20 cellular contexts compared by ENCODE assay signal in the genomic region with DNA sequence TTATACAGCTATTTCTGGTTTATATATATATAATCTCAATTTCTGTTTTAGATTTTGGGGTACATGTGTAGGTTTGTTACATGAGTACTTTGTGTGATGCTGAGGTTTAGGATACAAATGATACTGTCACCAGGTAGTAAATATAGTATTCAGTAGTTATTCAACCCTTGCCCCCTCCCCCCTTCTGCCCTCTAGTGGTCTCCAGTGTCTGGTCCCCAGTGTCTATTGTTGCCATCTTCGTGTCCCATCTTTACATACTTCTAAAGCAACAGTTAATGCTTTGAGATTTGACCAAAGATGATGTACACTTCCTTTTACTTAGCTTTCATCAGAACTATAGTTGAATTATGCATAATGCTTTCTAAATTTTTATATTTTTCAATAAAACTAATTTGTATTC.
DNase-seq lines count a peak whose midpoint lies in the region; ATAC-seq and TF ChIP-seq lines count a peak whose summit lies in the region.
"Had no signal": no experiment of that assay in that cellular context is flagged by ENCODE, and none has a peak within 500 bp of the region (broad histone marks: within the 10 kb centered on the region; RNA-seq: fewer than 3 reads in every experiment).

No MANE protein-coding gene starts in this region.

- ATAC-seq in HG03139 (IDR thresholded peaks at IDR 0.05; ENCODE audit: unreplicated experiment) (no peak), HG03520 (IDR thresholded peaks at IDR 0.05; ENCODE audit: unreplicated experiment) (no peak)
- ATAC-seq: lower lobe of right lung had no signal

- H3K27ac Mint-ChIP-seq in neural progenitor cell: no peak overlapping the region
- H3K27ac Mint-ChIP-seq: activated naive CD8-positive, alpha-beta T cell; CD4-positive, CD25-positive, alpha-beta regulatory T cell; nephron had no signal

- H3K79me2 ChIP-seq in neural progenitor cell (ENCODE audit: low read depth): no peaks in the 10 kb centered on the region

- no peak overlapping the region for H3K4me3 Mint-ChIP-seq in neural progenitor cell
- H3K4me3 Mint-ChIP-seq: activated naive CD8-positive, alpha-beta T cell; CD4-positive, CD25-positive, alpha-beta regulatory T cell; nephron had no signal

- no peaks in the 10 kb centered on the region for H3K4me1 ChIP-seq in neural progenitor cell
- H3K4me1 ChIP-seq: lower lobe of right lung, Peyer's patch, right lobe of liver had no signal

- H3F3A ChIP-seq in neural progenitor cell (ENCODE audit: low read depth): no peaks in the 10 kb centered on the region

- H4K20me1 ChIP-seq in neural progenitor cell (ENCODE audit: low read depth): no peaks in the 10 kb centered on the region

- no peak overlapping the region for H2AFZ ChIP-seq in neural progenitor cell (replicated peaks)

- H3K4me2 ChIP-seq in neural progenitor cell: no peak overlapping the region

- peaks cover 2% of the 10 kb centered on the region for H3K9me3 Mint-ChIP-seq in neural progenitor cell

- H3K36me3 Mint-ChIP-seq in neural progenitor cell: no peaks in the 10 kb centered on the region
- H3K36me3 Mint-ChIP-seq: activated naive CD8-positive, alpha-beta T cell; CD4-positive, CD25-positive, alpha-beta regulatory T cell had no signal

- no peaks in the 10 kb centered on the region for H3K27me3 ChIP-seq in neural progenitor cell
- H3K27me3 ChIP-seq: Peyer's patch, right lobe of liver had no signal

- no peaks in the 10 kb centered on the region for H3K36me3 ChIP-seq in neural progenitor cell
- H3K36me3 ChIP-seq: lower lobe of right lung, Peyer's patch, right lobe of liver, thoracic aorta had no signal

- DNase-seq in DMS53 (lab: John Stamatoyannopoulos, UW) (peak; percentile 43), DMS53 treated with DMSO at 0.1 percent for 48 hours (lab: John Stamatoyannopoulos, UW; ENCODE audit: unreplicated experiment) (no peak), NAMALWA (ENCODE audit: low spot score) (peak; percentile 41), SW480 (ENCODE audit: low spot score) (peak; percentile 1), neural progenitor cell (ENCODE audit: low spot score) (peak; percentile 28), NCI-H2029 (lab: John Stamatoyannopoulos, UW) (no peak)
- DNase-seq: activated CD4-positive, alpha-beta T cell treated with anti-CD3 and anti-CD28 coated beads for 48 hours; activated T-cell treated with anti-CD3 and anti-CD28 coated beads, Interleukin-2, amount 50 U/mL, for 1 hour; CD4-positive, CD25-positive, alpha-beta regulatory T cell; lower lobe of right lung; NCI-H1092; NCI-H226; Peyer's patch; right lobe of liver; T-helper 2 cell had no signal

- H3K9me3 ChIP-seq in neural progenitor cell (ENCODE audit: low read depth): peaks cover 4% of the 10 kb centered on the region
- H3K9me3 ChIP-seq: lower lobe of right lung, Peyer's patch, right lobe of liver, thoracic aorta had no signal

- H3K9ac ChIP-seq in neural progenitor cell: no peak overlapping the region

- no peaks in the 10 kb centered on the region for H3K4me1 Mint-ChIP-seq in neural progenitor cell
- H3K4me1 Mint-ChIP-seq: CD4-positive, CD25-positive, alpha-beta regulatory T cell; nephron had no signal

- no peak overlapping the region for H3K4me3 ChIP-seq in neural progenitor cell
- H3K4me3 ChIP-seq: lower lobe of right lung, Peyer's patch, right lobe of liver, thoracic aorta had no signal

- no peak overlapping the region for H3K27ac ChIP-seq in neural progenitor cell
- H3K27ac ChIP-seq: lower lobe of right lung, Peyer's patch, right lobe of liver, thoracic aorta had no signal

- no peaks in the 10 kb centered on the region for H3K27me3 Mint-ChIP-seq in neural progenitor cell (ENCODE audit: insufficient read depth, low read depth)
- H3K27me3 Mint-ChIP-seq: activated naive CD8-positive, alpha-beta T cell; CD4-positive, CD25-positive, alpha-beta regulatory T cell had no signal

- peak; percentile 69 for TF ChIP-seq CTCF in neural progenitor cell (IDR thresholded peaks at IDR 0.05)

Comparison
In these comparisons a context has a peak if more than half of its experiments do, and no peak if none do; other contexts are left out.
1. DNase-seq: peak in DMS53 (single experiment), NAMALWA (single experiment), SW480 (single experiment) and neural progenitor cell (single experiment); none in DMS53 treated with DMSO at 0.1 percent for 48 hours (single experiment) and NCI-H2029 (single experiment).